Comparison of ENCODE assay signal across 18 cellular contexts in the genomic region with DNA sequence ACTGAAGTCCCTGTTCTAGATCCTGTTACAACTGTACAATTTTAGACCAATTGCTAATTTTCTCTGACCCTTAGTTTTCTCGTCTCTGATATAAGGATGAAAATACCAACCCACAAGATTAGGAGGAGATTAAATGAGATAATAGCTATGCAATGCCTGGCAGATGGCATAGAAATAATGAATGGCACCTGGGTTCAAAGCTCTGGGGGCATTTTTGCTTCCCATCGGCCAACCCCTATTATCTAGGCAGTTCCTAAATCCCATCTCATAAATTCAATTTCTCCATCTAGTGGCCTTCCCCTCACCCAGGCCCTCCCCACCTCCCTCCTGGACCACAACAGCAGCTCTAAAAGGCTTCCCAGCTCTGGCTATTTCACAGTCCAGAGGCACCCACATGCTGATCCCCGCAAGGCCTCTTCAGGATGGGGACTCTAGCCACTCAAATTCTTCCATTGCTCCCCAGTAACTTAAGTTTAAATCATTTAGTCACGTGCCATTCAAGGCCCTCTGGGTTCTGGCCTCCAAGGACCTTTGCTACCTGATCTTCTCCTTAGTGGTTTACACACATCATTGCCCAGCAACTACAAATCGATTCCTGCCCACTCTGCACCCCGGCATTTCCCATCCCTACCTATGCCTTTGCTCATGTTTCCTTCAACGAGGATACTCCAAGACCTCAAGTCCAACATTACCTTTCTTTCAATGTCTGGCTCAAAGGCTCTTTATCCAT.
DNase-seq lines count a peak whose midpoint lies in the region; ATAC-seq and TF ChIP-seq lines count a peak whose summit lies in the region.
"Had no signal": no experiment of that assay in that cellular context is flagged by ENCODE, and none has a peak within 500 bp of the region (broad histone marks: within the 10 kb centered on the region; RNA-seq: fewer than 3 reads in every experiment).

No MANE protein-coding gene starts in this region.

- CTCF ChIA-PET in Panc1 (lab: Charles Lee): interaction anchor here (1.4 kb wide), 1 partner anchor 39 kb away, joined by 4 read pairs; no protein-coding TSS in a partner anchor

- no peak for TF ChIP-seq CTCF in Panc1 (IDR thresholded peaks at IDR 0.05)

- H3K4me3 Mint-ChIP-seq in central memory CD8-positive, alpha-beta T cell: peak overlapping the region; percentile 4
- peak overlapping the region in 1 of 2 donors; percentile 21 for H3K4me3 Mint-ChIP-seq in stimulated activated naive B cell treated with anti-CD40 and anti-IgM and Interleukin-4, amounts not matched to agents 10 μg/mL and 1 μg/mL and 100 μg/mL, for 72 hours
- H3K4me3 Mint-ChIP-seq: H9, neural crest cell had no signal

- H3K27ac Mint-ChIP-seq in central memory CD8-positive, alpha-beta T cell (ENCODE audit: low read depth): peak overlapping the region; percentile 71
- peak overlapping the region; percentile 60 for H3K27ac Mint-ChIP-seq in stimulated activated naive B cell treated with anti-CD40 and anti-IgM and Interleukin-4, amounts not matched to agents 10 μg/mL and 1 μg/mL and 100 μg/mL, for 72 hours
- H3K27ac Mint-ChIP-seq: H9 had no signal

- peak overlapping the region; percentile 99 for H3K27ac ChIP-seq in Panc1 (ENCODE audit: low read length)
- H3K27ac ChIP-seq: SJCRH30 had no signal

- POLR2A ChIA-PET in Panc1 (lab: Charles Lee): no interaction called here

- no peak overlapping the region for H3K4me3 ChIP-seq in Panc1 (ENCODE audit: low read depth in 2 of 2, low read length in 2 of 2)
- H3K4me3 ChIP-seq: body of pancreas, lung, SJCRH30 had no signal

- H3K36me3 ChIP-seq in Panc1 (ENCODE audit: control insufficient read depth, insufficient read depth, low read length): no peaks in the 10 kb centered on the region
- H3K36me3 ChIP-seq: SJCRH30 had no signal

- H3K9me3 ChIP-seq in Panc1 (ENCODE audit: control insufficient read depth, insufficient read depth, low read depth, low read length): no peaks in the 10 kb centered on the region
- H3K9me3 ChIP-seq: body of pancreas, SJCRH30 had no signal

- H3K4me1 ChIP-seq in Panc1 (ENCODE audit: control insufficient read depth, insufficient read depth, low read length): peaks cover 67% of the 10 kb centered on the region
- H3K4me1 ChIP-seq: SJCRH30 had no signal

- peaks cover 74% of the 10 kb centered on the region for H3K36me3 Mint-ChIP-seq in central memory CD8-positive, alpha-beta T cell (ENCODE audit: insufficient read depth)
- peaks cover 37 to 71% of the 10 kb centered on the region in 2 donors for H3K36me3 Mint-ChIP-seq in stimulated activated naive B cell treated with anti-CD40 and anti-IgM and Interleukin-4, amounts not matched to agents 10 μg/mL and 1 μg/mL and 100 μg/mL, for 72 hours

- in situ Hi-C loops in Panc1 (cut with HindIII; ENCODE audit: low pct_unique_long_range_greater_than_20kb, low sequenced_read_pairs): no loop called here

- no peaks in the 10 kb centered on the region for H3K9me3 Mint-ChIP-seq in central memory CD8-positive, alpha-beta T cell
- no peaks in the 10 kb centered on the region for H3K9me3 Mint-ChIP-seq in stimulated activated naive B cell treated with anti-CD40 and anti-IgM and Interleukin-4, amounts not matched to agents 10 μg/mL and 1 μg/mL and 100 μg/mL, for 72 hours
- H3K9me3 Mint-ChIP-seq: H9, neural crest cell had no signal

- peaks cover 83% of the 10 kb centered on the region for H3K4me1 Mint-ChIP-seq in central memory CD8-positive, alpha-beta T cell
- peaks cover 52 to 65% of the 10 kb centered on the region in 2 donors for H3K4me1 Mint-ChIP-seq in stimulated activated naive B cell treated with anti-CD40 and anti-IgM and Interleukin-4, amounts not matched to agents 10 μg/mL and 1 μg/mL and 100 μg/mL, for 72 hours

- no peaks in the 10 kb centered on the region for H3K27me3 Mint-ChIP-seq in central memory CD8-positive, alpha-beta T cell
- H3K27me3 Mint-ChIP-seq in stimulated activated naive B cell treated with anti-CD40 and anti-IgM and Interleukin-4, amounts not matched to agents 10 μg/mL and 1 μg/mL and 100 μg/mL, for 72 hours: no peaks in the 10 kb centered on the region

- intact Hi-C loops in Panc1 (cut with micrococcal nuclease; ENCODE audit: unreplicated experiment): no loop called here

- ATAC-seq in Panc1: no peak
- no peak for ATAC-seq in central memory CD8-positive, alpha-beta T cell (replicated peaks; ENCODE audit: extremely low read depth, poor library complexity, severe bottlenecking)
- ATAC-seq in stimulated activated naive B cell treated with anti-CD40 and anti-IgM and Interleukin-4, amounts not matched to agents 10 μg/mL and 1 μg/mL and 100 μg/mL, for 72 hours (replicated peaks): no peak
- ATAC-seq in HG03439 (IDR thresholded peaks at IDR 0.05; ENCODE audit: unreplicated experiment): no peak
- ATAC-seq: body of pancreas had no signal

- BruUV-seq in Panc1 (replicated peaks; lab: Mats Ljungman, UMichigan): no TSS peak

- DNase-seq in activated effector memory CD4-positive, alpha-beta T cell treated with anti-CD3 and anti-CD28 coated beads, Interleukin-2, amount 50 U/mL, for 16 hours: peak; percentile 62
- no peak for DNase-seq in activated effector memory CD4-positive, alpha-beta T cell treated with Interleukin-2 at 50 U/mL for 16 hours
- DNase-seq in Panc1 (ENCODE audit: low read depth, low spot score) (no peak), cortex of kidney (lab: John Stamatoyannopoulos, UW) (no peak)
- no peak for DNase-seq in central memory CD8-positive, alpha-beta T cell (ENCODE audit: low spot score in 2 of 2)
- DNase-seq in stimulated activated naive B cell treated with anti-CD40 and anti-IgM and Interleukin-4, amounts not matched to agents 10 μg/mL and 1 μg/mL and 100 μg/mL, for 72 hours: no peak
- no peak for DNase-seq in stimulated activated CD4-positive, alpha-beta T cell treated with anti-CD3 and anti-CD28 coated beads, Interleukin-4, amount 100 ng/mL, for 24 hours
- DNase-seq: DMS153; H9; KG1; NCI-H1417; NCI-H345; SJCRH30; stimulated activated naive CD4-positive, alpha-beta T cell had no signal

- H3K27me3 ChIP-seq in Panc1 (ENCODE audit: control insufficient read depth, insufficient read depth, low read length): no peaks in the 10 kb centered on the region
- H3K27me3 ChIP-seq: body of pancreas, SJCRH30 had no signal
